Comparison of ENCODE assay signal across 1 cellular context in the genomic region with DNA sequence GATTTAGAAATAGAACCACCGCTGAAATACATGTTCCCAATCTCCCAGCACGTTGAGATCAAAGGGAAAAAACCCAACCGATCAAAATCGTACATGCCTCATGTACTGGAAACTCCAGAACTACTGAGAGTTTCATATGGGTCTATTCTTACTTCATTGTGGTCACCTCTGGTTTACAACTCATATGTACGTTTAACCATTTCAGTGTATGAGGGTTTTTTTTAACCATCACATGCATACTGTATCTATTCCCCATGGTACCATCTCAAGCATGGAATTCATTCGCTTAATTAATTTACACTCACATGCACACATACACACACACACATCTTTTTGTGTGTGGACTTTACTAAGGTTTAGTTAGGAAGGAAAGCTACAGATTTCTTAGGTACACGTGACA.
A peak's percentile ranks its signal among the peaks of the same experiment; 100 is the strongest.
TF ChIP-seq lines count a peak whose summit lies in the region.

No MANE protein-coding gene starts in this region.

TF ChIP-seq in GM12878, 131 proteins besides CTCF, POLR2A, EP300 and RAD21 (continued from another document and continues in another):
- TF ChIP-seq, protein P1, sequence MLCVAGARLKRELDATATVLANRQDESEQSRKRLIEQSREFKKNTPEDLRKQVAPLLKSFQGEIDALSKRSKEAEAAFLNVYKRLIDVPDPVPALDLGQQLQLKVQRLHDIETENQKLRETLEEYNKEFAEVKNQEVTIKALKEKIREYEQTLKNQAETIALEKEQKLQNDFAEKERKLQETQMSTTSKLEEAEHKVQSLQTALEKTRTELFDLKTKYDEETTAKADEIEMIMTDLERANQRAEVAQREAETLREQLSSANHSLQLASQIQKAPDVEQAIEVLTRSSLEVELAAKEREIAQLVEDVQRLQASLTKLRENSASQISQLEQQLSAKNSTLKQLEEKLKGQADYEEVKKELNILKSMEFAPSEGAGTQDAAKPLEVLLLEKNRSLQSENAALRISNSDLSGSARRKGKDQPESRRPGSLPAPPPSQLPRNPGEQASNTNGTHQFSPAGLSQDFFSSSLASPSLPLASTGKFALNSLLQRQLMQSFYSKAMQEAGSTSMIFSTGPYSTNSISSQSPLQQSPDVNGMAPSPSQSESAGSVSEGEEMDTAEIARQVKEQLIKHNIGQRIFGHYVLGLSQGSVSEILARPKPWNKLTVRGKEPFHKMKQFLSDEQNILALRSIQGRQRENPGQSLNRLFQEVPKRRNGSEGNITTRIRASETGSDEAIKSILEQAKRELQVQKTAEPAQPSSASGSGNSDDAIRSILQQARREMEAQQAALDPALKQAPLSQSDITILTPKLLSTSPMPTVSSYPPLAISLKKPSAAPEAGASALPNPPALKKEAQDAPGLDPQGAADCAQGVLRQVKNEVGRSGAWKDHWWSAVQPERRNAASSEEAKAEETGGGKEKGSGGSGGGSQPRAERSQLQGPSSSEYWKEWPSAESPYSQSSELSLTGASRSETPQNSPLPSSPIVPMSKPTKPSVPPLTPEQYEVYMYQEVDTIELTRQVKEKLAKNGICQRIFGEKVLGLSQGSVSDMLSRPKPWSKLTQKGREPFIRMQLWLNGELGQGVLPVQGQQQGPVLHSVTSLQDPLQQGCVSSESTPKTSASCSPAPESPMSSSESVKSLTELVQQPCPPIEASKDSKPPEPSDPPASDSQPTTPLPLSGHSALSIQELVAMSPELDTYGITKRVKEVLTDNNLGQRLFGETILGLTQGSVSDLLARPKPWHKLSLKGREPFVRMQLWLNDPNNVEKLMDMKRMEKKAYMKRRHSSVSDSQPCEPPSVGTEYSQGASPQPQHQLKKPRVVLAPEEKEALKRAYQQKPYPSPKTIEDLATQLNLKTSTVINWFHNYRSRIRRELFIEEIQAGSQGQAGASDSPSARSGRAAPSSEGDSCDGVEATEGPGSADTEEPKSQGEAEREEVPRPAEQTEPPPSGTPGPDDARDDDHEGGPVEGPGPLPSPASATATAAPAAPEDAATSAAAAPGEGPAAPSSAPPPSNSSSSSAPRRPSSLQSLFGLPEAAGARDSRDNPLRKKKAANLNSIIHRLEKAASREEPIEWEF (IDR thresholded peaks at IDR 0.05; ENCODE audit: insufficient replicate concordance, low read depth, low read length) = no peak
- TF ChIP-seq SPI1 (IDR thresholded peaks at IDR 0.05; ENCODE audit: borderline replicate concordance, insufficient read depth, low read depth, low read length) = no peak
- no peak for TF ChIP-seq LARP7 (IDR thresholded peaks at IDR 0.05)
- peak; percentile 70 for TF ChIP-seq ZNF384 (IDR thresholded peaks at IDR 0.05; ENCODE audit: borderline replicate concordance, low read depth, low read length)
- TF ChIP-seq, protein P2, sequence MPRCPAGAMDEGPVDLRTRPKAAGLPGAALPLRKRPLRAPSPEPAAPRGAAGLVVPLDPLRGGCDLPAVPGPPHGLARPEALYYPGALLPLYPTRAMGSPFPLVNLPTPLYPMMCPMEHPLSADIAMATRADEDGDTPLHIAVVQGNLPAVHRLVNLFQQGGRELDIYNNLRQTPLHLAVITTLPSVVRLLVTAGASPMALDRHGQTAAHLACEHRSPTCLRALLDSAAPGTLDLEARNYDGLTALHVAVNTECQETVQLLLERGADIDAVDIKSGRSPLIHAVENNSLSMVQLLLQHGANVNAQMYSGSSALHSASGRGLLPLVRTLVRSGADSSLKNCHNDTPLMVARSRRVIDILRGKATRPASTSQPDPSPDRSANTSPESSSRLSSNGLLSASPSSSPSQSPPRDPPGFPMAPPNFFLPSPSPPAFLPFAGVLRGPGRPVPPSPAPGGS (IDR thresholded peaks at IDR 0.05; ENCODE audit: borderline replicate concordance, insufficient read depth, low read depth, low read length, poor library complexity, severe bottlenecking) = peak; percentile 80
- no peak for TF ChIP-seq TARDBP (IDR thresholded peaks at IDR 0.05; ENCODE audit: borderline replicate concordance)
- TF ChIP-seq IKZF2 (IDR thresholded peaks at IDR 0.05) = peak; percentile 89 to 92
- peak; percentile 88 for TF ChIP-seq IKZF1 (conservative IDR thresholded peaks at IDR 0.05)
- TF ChIP-seq CHD1 (IDR thresholded peaks at IDR 0.05; ENCODE audit: low read depth, low read length) = no peak
- peak; percentile 70 for TF ChIP-seq RELA (IDR thresholded peaks at IDR 0.05; ENCODE audit: borderline replicate concordance, partially characterized antibody)
- TF ChIP-seq, protein P3, sequence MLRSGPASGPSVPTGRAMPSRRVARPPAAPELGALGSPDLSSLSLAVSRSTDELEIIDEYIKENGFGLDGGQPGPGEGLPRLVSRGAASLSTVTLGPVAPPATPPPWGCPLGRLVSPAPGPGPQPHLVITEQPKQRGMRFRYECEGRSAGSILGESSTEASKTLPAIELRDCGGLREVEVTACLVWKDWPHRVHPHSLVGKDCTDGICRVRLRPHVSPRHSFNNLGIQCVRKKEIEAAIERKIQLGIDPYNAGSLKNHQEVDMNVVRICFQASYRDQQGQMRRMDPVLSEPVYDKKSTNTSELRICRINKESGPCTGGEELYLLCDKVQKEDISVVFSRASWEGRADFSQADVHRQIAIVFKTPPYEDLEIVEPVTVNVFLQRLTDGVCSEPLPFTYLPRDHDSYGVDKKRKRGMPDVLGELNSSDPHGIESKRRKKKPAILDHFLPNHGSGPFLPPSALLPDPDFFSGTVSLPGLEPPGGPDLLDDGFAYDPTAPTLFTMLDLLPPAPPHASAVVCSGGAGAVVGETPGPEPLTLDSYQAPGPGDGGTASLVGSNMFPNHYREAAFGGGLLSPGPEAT (IDR thresholded peaks at IDR 0.05; ENCODE audit: low read depth) = peak; percentile 89
- TF ChIP-seq NFIC (IDR thresholded peaks at IDR 0.05; ENCODE audit: low read depth, low read length) = peak; percentile 97
- no peak for TF ChIP-seq HCFC1 (IDR thresholded peaks at IDR 0.05; ENCODE audit: low read length)
- TF ChIP-seq RAD51 (IDR thresholded peaks at IDR 0.05) = peak; percentile 57; the same call in 1 of the 2 replicates
- TF ChIP-seq NFXL1 (IDR thresholded peaks at IDR 0.05; ENCODE audit: borderline replicate concordance) = no peak
- peak; percentile 80; the same call in 1 of the 2 replicates for TF ChIP-seq EED (IDR thresholded peaks at IDR 0.05; ENCODE audit: low read depth)
- TF ChIP-seq NR2C2 (IDR thresholded peaks at IDR 0.05; ENCODE audit: borderline replicate concordance, control insufficient read depth, insufficient read length, low read depth) = no peak
- TF ChIP-seq POU2F2 (IDR thresholded peaks at IDR 0.05; ENCODE audit: borderline replicate concordance, low read depth, low read length) = peak; percentile 95
- TF ChIP-seq, protein P4, sequence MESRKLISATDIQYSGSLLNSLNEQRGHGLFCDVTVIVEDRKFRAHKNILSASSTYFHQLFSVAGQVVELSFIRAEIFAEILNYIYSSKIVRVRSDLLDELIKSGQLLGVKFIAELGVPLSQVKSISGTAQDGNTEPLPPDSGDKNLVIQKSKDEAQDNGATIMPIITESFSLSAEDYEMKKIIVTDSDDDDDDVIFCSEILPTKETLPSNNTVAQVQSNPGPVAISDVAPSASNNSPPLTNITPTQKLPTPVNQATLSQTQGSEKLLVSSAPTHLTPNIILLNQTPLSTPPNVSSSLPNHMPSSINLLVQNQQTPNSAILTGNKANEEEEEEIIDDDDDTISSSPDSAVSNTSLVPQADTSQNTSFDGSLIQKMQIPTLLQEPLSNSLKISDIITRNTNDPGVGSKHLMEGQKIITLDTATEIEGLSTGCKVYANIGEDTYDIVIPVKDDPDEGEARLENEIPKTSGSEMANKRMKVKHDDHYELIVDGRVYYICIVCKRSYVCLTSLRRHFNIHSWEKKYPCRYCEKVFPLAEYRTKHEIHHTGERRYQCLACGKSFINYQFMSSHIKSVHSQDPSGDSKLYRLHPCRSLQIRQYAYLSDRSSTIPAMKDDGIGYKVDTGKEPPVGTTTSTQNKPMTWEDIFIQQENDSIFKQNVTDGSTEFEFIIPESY (IDR thresholded peaks at IDR 0.05) = no peak
- TF ChIP-seq MEF2A (IDR thresholded peaks at IDR 0.05; ENCODE audit: insufficient read depth, low read depth, low read length) = peak; percentile 96
- TF ChIP-seq MXI1 (IDR thresholded peaks at IDR 0.05; ENCODE audit: low read depth, low read length) = 0 out of 2 replicates have a peak, but pooled peaks have one; percentile 6
- no peak for TF ChIP-seq RBBP5 (conservative IDR thresholded peaks at IDR 0.05)
- peak; percentile 99 for TF ChIP-seq RUNX3 (IDR thresholded peaks at IDR 0.05; ENCODE audit: low read length)
- no peak for TF ChIP-seq GABPA (IDR thresholded peaks at IDR 0.05; ENCODE audit: low read depth)
- TF ChIP-seq, protein P5, sequence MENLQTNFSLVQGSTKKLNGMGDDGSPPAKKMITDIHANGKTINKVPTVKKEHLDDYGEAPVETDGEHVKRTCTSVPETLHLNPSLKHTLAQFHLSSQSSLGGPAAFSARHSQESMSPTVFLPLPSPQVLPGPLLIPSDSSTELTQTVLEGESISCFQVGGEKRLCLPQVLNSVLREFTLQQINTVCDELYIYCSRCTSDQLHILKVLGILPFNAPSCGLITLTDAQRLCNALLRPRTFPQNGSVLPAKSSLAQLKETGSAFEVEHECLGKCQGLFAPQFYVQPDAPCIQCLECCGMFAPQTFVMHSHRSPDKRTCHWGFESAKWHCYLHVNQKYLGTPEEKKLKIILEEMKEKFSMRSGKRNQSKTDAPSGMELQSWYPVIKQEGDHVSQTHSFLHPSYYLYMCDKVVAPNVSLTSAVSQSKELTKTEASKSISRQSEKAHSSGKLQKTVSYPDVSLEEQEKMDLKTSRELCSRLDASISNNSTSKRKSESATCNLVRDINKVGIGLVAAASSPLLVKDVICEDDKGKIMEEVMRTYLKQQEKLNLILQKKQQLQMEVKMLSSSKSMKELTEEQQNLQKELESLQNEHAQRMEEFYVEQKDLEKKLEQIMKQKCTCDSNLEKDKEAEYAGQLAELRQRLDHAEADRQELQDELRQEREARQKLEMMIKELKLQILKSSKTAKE (IDR thresholded peaks at IDR 0.05; ENCODE audit: low read depth, poor library complexity, severe bottlenecking) = no peak
- no peak for TF ChIP-seq RB1 (IDR thresholded peaks at IDR 0.05; ENCODE audit: borderline replicate concordance)
- TF ChIP-seq EGR1 (IDR thresholded peaks at IDR 0.05; ENCODE audit: borderline replicate concordance in 1 of 2, low read depth in 2 of 2, low read length in 2 of 2) = no peak
- TF ChIP-seq RCOR1 (conservative IDR thresholded peaks at IDR 0.05; ENCODE audit: low read depth, low read length) = no peak
- no peak for TF ChIP-seq ZNF207 (IDR thresholded peaks at IDR 0.05; ENCODE audit: borderline replicate concordance)
- peak; percentile 81 for TF ChIP-seq BCL11A (IDR thresholded peaks at IDR 0.05; ENCODE audit: low read depth, low read length)
- TF ChIP-seq ETV6 (conservative IDR thresholded peaks at IDR 0.05 in 1 of 2, IDR thresholded peaks at IDR 0.05 in 1 of 2; ENCODE audit: borderline replicate concordance in 1 of 2, low read depth in 1 of 2) = 0 out of 4 replicates have a peak, but pooled peaks of 1 of the 2 experiments have one; percentile 11
- no peak for TF ChIP-seq NFYA (IDR thresholded peaks at IDR 0.05; ENCODE audit: borderline replicate concordance, low read depth, low read length)
- TF ChIP-seq, protein P6, sequence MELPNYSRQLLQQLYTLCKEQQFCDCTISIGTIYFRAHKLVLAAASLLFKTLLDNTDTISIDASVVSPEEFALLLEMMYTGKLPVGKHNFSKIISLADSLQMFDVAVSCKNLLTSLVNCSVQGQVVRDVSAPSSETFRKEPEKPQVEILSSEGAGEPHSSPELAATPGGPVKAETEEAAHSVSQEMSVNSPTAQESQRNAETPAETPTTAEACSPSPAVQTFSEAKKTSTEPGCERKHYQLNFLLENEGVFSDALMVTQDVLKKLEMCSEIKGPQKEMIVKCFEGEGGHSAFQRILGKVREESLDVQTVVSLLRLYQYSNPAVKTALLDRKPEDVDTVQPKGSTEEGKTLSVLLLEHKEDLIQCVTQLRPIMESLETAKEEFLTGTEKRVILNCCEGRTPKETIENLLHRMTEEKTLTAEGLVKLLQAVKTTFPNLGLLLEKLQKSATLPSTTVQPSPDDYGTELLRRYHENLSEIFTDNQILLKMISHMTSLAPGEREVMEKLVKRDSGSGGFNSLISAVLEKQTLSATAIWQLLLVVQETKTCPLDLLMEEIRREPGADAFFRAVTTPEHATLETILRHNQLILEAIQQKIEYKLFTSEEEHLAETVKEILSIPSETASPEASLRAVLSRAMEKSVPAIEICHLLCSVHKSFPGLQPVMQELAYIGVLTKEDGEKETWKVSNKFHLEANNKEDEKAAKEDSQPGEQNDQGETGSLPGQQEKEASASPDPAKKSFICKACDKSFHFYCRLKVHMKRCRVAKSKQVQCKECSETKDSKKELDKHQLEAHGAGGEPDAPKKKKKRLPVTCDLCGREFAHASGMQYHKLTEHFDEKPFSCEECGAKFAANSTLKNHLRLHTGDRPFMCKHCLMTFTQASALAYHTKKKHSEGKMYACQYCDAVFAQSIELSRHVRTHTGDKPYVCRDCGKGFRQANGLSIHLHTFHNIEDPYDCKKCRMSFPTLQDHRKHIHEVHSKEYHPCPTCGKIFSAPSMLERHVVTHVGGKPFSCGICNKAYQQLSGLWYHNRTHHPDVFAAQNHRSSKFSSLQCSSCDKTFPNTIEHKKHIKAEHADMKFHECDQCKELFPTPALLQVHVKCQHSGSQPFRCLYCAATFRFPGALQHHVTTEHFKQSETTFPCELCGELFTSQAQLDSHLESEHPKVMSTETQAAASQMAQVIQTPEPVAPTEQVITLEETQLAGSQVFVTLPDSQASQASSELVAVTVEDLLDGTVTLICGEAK (IDR thresholded peaks at IDR 0.05; ENCODE audit: borderline replicate concordance) = no peak
- no peak; the same call in 1 of the 2 replicates for TF ChIP-seq SMARCA5 (IDR thresholded peaks at IDR 0.05)
- TF ChIP-seq, protein P7, sequence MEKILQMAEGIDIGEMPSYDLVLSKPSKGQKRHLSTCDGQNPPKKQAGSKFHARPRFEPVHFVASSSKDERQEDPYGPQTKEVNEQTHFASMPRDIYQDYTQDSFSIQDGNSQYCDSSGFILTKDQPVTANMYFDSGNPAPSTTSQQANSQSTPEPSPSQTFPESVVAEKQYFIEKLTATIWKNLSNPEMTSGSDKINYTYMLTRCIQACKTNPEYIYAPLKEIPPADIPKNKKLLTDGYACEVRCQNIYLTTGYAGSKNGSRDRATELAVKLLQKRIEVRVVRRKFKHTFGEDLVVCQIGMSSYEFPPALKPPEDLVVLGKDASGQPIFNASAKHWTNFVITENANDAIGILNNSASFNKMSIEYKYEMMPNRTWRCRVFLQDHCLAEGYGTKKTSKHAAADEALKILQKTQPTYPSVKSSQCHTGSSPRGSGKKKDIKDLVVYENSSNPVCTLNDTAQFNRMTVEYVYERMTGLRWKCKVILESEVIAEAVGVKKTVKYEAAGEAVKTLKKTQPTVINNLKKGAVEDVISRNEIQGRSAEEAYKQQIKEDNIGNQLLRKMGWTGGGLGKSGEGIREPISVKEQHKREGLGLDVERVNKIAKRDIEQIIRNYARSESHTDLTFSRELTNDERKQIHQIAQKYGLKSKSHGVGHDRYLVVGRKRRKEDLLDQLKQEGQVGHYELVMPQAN (conservative IDR thresholded peaks at IDR 0.05) = no peak
- no peak for TF ChIP-seq ZZZ3 (IDR thresholded peaks at IDR 0.05; ENCODE audit: control insufficient read depth, insufficient read length, low read depth)
- peak; percentile 81 for TF ChIP-seq TBL1XR1 (IDR thresholded peaks at IDR 0.05; ENCODE audit: low read depth, low read length)
- TF ChIP-seq ZNF217 (IDR thresholded peaks at IDR 0.05) = 0 out of 2 replicates have a peak, but pooled peaks have one; percentile 52
